Comparison of ENCODE assay signal across 13 cellular contexts in the genomic region with DNA sequence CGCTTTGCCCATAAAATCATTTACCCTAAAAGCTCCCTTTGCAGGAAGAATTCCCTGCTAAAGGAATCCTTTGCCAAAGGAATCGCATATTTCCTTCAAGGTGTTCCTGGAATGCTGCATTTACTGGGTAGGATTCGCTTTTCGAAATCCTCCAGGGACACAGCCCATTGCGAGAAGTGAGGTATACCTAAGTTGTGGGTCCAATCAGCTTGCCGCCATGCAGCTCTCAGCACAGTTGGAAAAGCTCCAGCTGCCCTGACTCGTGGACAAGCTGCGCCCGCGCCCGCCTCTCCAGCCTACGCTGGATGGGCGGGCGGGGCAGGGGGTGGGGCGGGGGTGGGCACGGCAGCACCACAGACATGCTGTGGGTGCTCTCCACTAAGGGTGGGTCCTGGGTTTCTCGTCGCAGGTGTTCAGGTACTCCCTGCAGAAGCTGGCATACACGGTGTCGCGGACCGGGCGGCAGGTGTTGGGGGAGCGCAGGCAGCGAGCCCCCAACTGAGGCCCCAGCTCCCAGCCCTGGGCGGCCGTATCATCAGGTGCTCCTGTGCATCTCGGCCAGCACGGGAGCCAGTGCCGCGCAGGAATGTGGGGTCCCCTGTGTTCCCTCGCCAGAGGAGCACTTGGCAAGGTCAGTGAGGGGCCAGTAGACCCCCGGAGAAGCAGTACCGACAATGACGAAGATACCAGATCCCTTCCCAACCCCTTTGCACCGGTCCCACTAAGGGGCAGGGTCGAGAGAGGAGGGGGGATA. TPM values are rescaled to one million over a fixed set of nuclear protein-coding genes. Genes with fewer than 3 reads are reported as not detected.
DNase-seq lines count a peak whose midpoint lies in the region; ATAC-seq and TF ChIP-seq lines count a peak whose summit lies in the region.
"Had no signal": no experiment of that assay in that cellular context is flagged by ENCODE, and none has a peak within 500 bp of the region (broad histone marks: within the 10 kb centered on the region; RNA-seq: fewer than 3 reads in every experiment).

No MANE protein-coding gene starts in this region.

- no peaks in the 10 kb centered on the region for H3K9me3 ChIP-seq in hepatocyte (ENCODE audit: low read depth)

- H3K4me3 ChIP-seq in rectal smooth muscle tissue (ENCODE audit: low read length) (peak overlapping the region; percentile 37), hepatocyte (no peak overlapping the region)
- H3K4me3 ChIP-seq: GM23248 had no signal

- peaks cover 64% of the 10 kb centered on the region for H4K20me1 ChIP-seq in hepatocyte (ENCODE audit: insufficient read depth, poor library complexity, severe bottlenecking)

- intact Hi-C loops in left ventricle myocardium superior (cut with micrococcal nuclease): no loop called here

- no peaks in the 10 kb centered on the region for H3K27me3 ChIP-seq in rectal smooth muscle tissue (ENCODE audit: control insufficient read depth, insufficient read depth, low read length)
- H3K27me3 ChIP-seq in hepatocyte: no peaks in the 10 kb centered on the region

- H2AFZ ChIP-seq in hepatocyte: no peak overlapping the region
- H2AFZ ChIP-seq: GM23248 had no signal

- 96% methylated on average over 31 of the region's 37 CpGs for WGBS in hepatocyte (ENCODE audit: low lambda C conversion rate, missing lambda C conversion rate)

- no peak for TF ChIP-seq CTCF in hepatocyte (IDR thresholded peaks at IDR 0.05; ENCODE audit: poor library complexity)

- DNase-seq in NCI-H1092 (lab: John Stamatoyannopoulos, UW) (peak; percentile 74), astrocyte of the hippocampus (ENCODE audit: low read depth, low spot score) (peak; percentile 79), left ventricle myocardium superior (peak; percentile 78), NCI-H146 (lab: John Stamatoyannopoulos, UW) (no peak), hepatocyte (ENCODE audit: low spot score) (no peak), epidermal melanocyte (ENCODE audit: insufficient read length, low spot score) (no peak)
- DNase-seq: activated naive CD8-positive, alpha-beta T cell treated with anti-CD3 and anti-CD28 coated beads, Interleukin-2, amount 10 ng/mL, durations not matched to agents 7 days and 5 days; GM23248; NCI-H774 had no signal

- peaks cover 54% of the 10 kb centered on the region for H3K4me1 ChIP-seq in rectal smooth muscle tissue (ENCODE audit: control insufficient read depth, insufficient read depth, low read length)
- H3K4me1 ChIP-seq in hepatocyte (ENCODE audit: insufficient read depth): peaks cover 48% of the 10 kb centered on the region

- no peaks in the 10 kb centered on the region for H3K36me3 ChIP-seq in rectal smooth muscle tissue (ENCODE audit: control insufficient read depth, insufficient read depth, low read length)
- no peaks in the 10 kb centered on the region for H3K36me3 ChIP-seq in hepatocyte (replicated peaks; ENCODE audit: insufficient read depth, low read depth)

- H3K27ac ChIP-seq in rectal smooth muscle tissue (ENCODE audit: low read depth, low read length) (peak overlapping the region; percentile 43), hepatocyte (no peak overlapping the region)
- H3K27ac ChIP-seq: GM23248, HL-60 had no signal

- H3K9me2 ChIP-seq in hepatocyte (replicated peaks; ENCODE audit: insufficient read depth): no peaks in the 10 kb centered on the region

- H3K9ac ChIP-seq in rectal smooth muscle tissue (ENCODE audit: low read length): no peak overlapping the region
- H3K9ac ChIP-seq: GM23248 had no signal

- peak; percentile 57 for ATAC-seq in left ventricle myocardium superior
- ATAC-seq in GM18873 (IDR thresholded peaks at IDR 0.05; ENCODE audit: low FRiP score, unreplicated experiment): no peak

- peaks cover 100% of the 10 kb centered on the region for H3K79me2 ChIP-seq in hepatocyte

- no peak overlapping the region for H3K4me2 ChIP-seq in hepatocyte

RNA-seq across cellular contexts. Expression of a gene that starts 1.4 kb away (rescaled TPM):
- total RNA-seq in left ventricle myocardium superior (0.25 TPM), hepatocyte (not detected in 2 replicates)
- polyA plus RNA-seq in hepatocyte: 0.43 and 1.1 TPM in 2 replicates
- total RNA-seq: CD4-positive, alpha-beta T cell; GM23248 had no signal

RNA-seq across cellular contexts. Expression of a gene that starts 5.2 kb away (rescaled TPM):
- total RNA-seq in left ventricle myocardium superior (93.8 TPM), hepatocyte (71.9 TPM in 2 replicates)
- polyA plus RNA-seq in hepatocyte: 65.8 and 70.0 TPM in 2 replicates

Comparison
In these comparisons a context has a peak if more than half of its experiments do, and no peak if none do; other contexts are left out.
1. DNase-seq: peak in NCI-H1092 (single experiment), astrocyte of the hippocampus (single experiment) and left ventricle myocardium superior (single experiment); none in NCI-H146 (single experiment), hepatocyte (single experiment) and epidermal melanocyte (single experiment).